In genomic region chr2:15177103-15177502, GRCh38 we compare ENCODE assay signal across 9 cellular contexts.
DNase-seq lines count a peak whose midpoint lies in the region; ATAC-seq and TF ChIP-seq lines count a peak whose summit lies in the region.
"Had no signal": no experiment of that assay in that cellular context is flagged by ENCODE, and none has a peak within 500 bp of the region (broad histone marks: within the 10 kb centered on the region; RNA-seq: fewer than 3 reads in every experiment).

No MANE protein-coding gene starts in this region.

- H3K4me3 ChIP-seq in foreskin fibroblast (ENCODE audit: low read depth in 1 of 2, low read length in 2 of 2), result no peak overlapping the region
- H3K4me3 ChIP-seq: PC-9 had no signal

- peak overlapping the region; percentile 18 for H3K4me3 Mint-ChIP-seq in activated CD4-positive, alpha-beta memory T cell treated with anti-CD3 and anti-CD28 coated beads for 36 hours
- no peak overlapping the region for H3K4me3 Mint-ChIP-seq in stimulated activated memory B cell treated with anti-CD40 and anti-IgM and Interleukin-4, amounts not matched to agents 10 μg/mL and 1 μg/mL and 100 μg/mL, for 72 hours

- POLR2A ChIA-PET in activated CD4-positive, alpha-beta memory T cell treated with anti-CD3 and anti-CD28 coated beads for 36 hours (lab: Charles Lee), result interaction anchor here (0.5 kb wide), 1 partner anchor 309 kb away, joined by 3 read pairs; no protein-coding TSS in a partner anchor

- H3K9me3 Mint-ChIP-seq in activated CD4-positive, alpha-beta memory T cell treated with anti-CD3 and anti-CD28 coated beads for 36 hours, result no peaks in the 10 kb centered on the region
- H3K9me3 Mint-ChIP-seq in stimulated activated memory B cell treated with anti-CD40 and anti-IgM and Interleukin-4, amounts not matched to agents 10 μg/mL and 1 μg/mL and 100 μg/mL, for 72 hours, result no peaks in the 10 kb centered on the region

- H3K27ac Mint-ChIP-seq in activated CD4-positive, alpha-beta memory T cell treated with anti-CD3 and anti-CD28 coated beads for 36 hours, result peak overlapping the region; percentile 19
- H3K27ac Mint-ChIP-seq in stimulated activated memory B cell treated with anti-CD40 and anti-IgM and Interleukin-4, amounts not matched to agents 10 μg/mL and 1 μg/mL and 100 μg/mL, for 72 hours, result no peak overlapping the region

- ATAC-seq in GM19328 (IDR thresholded peaks at IDR 0.05; ENCODE audit: unreplicated experiment) (peak; percentile 90), HG03135 (IDR thresholded peaks at IDR 0.05; ENCODE audit: unreplicated experiment) (peak; percentile 93)
- peak; percentile 80 for ATAC-seq in stimulated activated memory B cell treated with anti-CD40 and anti-IgM and Interleukin-4, amounts not matched to agents 10 μg/mL and 1 μg/mL and 100 μg/mL, for 72 hours

- DNase-seq in activated CD4-positive, alpha-beta memory T cell treated with anti-CD3 and anti-CD28 coated beads for 36 hours, result peak; percentile 85
- DNase-seq in foreskin fibroblast (peak; percentile 18 to 55), NOMO-1 treated with dmso at 0.1 percent for 144 hours (lab: John Stamatoyannopoulos, UW; ENCODE audit: unreplicated experiment) (no peak), globus pallidus (ENCODE audit: low spot score) (no peak), SIG-M5 treated with dmso at 0.1 percent for 504 hours (lab: John Stamatoyannopoulos, UW; ENCODE audit: unreplicated experiment) (no peak)

- no peak for TF ChIP-seq CTCF in foreskin fibroblast (IDR thresholded peaks at IDR 0.05; ENCODE audit: low read depth, low read length)

- peaks cover 8% of the 10 kb centered on the region for H3K27me3 Mint-ChIP-seq in activated CD4-positive, alpha-beta memory T cell treated with anti-CD3 and anti-CD28 coated beads for 36 hours
- H3K27me3 Mint-ChIP-seq in stimulated activated memory B cell treated with anti-CD40 and anti-IgM and Interleukin-4, amounts not matched to agents 10 μg/mL and 1 μg/mL and 100 μg/mL, for 72 hours, result no peaks in the 10 kb centered on the region

- CTCF ChIA-PET in activated CD4-positive, alpha-beta memory T cell treated with anti-CD3 and anti-CD28 coated beads for 36 hours (lab: Charles Lee), result no interaction called here

- H3K36me3 Mint-ChIP-seq in activated CD4-positive, alpha-beta memory T cell treated with anti-CD3 and anti-CD28 coated beads for 36 hours, result peaks cover 20% of the 10 kb centered on the region
- H3K36me3 Mint-ChIP-seq in stimulated activated memory B cell treated with anti-CD40 and anti-IgM and Interleukin-4, amounts not matched to agents 10 μg/mL and 1 μg/mL and 100 μg/mL, for 72 hours, result peaks cover 65% of the 10 kb centered on the region

- H3K4me1 Mint-ChIP-seq in activated CD4-positive, alpha-beta memory T cell treated with anti-CD3 and anti-CD28 coated beads for 36 hours (ENCODE audit: low read depth), result peaks cover 49% of the 10 kb centered on the region
- H3K4me1 Mint-ChIP-seq in stimulated activated memory B cell treated with anti-CD40 and anti-IgM and Interleukin-4, amounts not matched to agents 10 μg/mL and 1 μg/mL and 100 μg/mL, for 72 hours, result no peaks in the 10 kb centered on the region

- intact Hi-C loops in activated CD4-positive, alpha-beta memory T cell treated with anti-CD3 and anti-CD28 coated beads for 36 hours (cut with micrococcal nuclease), result loop anchor here (1.0 to 10.0 kb wide), 7 partner anchors 35 to 1550 kb away; partner anchors contain the start of gene DDX1

Comparison
In these comparisons a context has a peak if more than half of its experiments do, and no peak if none do; other contexts are left out.
1. DNase-seq: peak in activated CD4-positive, alpha-beta memory T cell treated with anti-CD3 and anti-CD28 coated beads for 36 hours (single experiment) and foreskin fibroblast (2 of 2); none in NOMO-1 treated with dmso at 0.1 percent for 144 hours (single experiment), globus pallidus (single experiment) and SIG-M5 treated with dmso at 0.1 percent for 504 hours (single experiment).
2. Peak in every context shown above with its lines, with median percentiles within 50 percentile points of each other: ATAC-seq.